2 cellular contexts compared by ENCODE assay signal in the genomic region with DNA sequence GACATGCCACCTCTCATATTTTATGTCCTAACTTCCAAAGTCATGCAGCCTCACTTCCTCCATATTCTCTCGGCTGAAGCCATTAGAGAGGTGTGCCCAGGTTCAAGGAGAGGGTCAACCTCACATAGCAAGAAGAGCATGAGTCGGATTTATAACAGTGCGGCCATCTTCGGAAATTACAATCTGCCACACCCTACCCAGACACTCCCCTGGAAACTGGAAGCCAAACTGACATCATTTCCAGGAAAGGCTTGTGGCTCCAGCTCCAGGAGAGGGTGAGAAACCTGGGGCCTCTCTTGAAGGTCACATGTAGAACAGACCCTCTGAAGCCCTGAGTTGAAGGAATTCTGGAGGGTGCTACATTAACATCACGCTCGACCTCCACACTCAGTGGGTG.
TF ChIP-seq lines count a peak whose summit lies in the region.

No MANE protein-coding gene starts in this region.

TF ChIP-seq in HEK293, 187 proteins besides CTCF, POLR2A, EP300 and RAD21 (continued from another document):
- TF ChIP-seq, protein P1, sequence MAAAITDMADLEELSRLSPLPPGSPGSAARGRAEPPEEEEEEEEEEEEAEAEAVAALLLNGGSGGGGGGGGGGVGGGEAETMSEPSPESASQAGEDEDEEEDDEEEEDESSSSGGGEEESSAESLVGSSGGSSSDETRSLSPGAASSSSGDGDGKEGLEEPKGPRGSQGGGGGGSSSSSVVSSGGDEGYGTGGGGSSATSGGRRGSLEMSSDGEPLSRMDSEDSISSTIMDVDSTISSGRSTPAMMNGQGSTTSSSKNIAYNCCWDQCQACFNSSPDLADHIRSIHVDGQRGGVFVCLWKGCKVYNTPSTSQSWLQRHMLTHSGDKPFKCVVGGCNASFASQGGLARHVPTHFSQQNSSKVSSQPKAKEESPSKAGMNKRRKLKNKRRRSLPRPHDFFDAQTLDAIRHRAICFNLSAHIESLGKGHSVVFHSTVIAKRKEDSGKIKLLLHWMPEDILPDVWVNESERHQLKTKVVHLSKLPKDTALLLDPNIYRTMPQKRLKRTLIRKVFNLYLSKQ (tag by site-specific recombination; IDR thresholded peaks at IDR 0.05; ENCODE audit: borderline replicate concordance), result no peak
- TF ChIP-seq ZNF629 (tag by site-specific recombination; IDR thresholded peaks at IDR 0.05), result no peak
- TF ChIP-seq, protein P2, sequence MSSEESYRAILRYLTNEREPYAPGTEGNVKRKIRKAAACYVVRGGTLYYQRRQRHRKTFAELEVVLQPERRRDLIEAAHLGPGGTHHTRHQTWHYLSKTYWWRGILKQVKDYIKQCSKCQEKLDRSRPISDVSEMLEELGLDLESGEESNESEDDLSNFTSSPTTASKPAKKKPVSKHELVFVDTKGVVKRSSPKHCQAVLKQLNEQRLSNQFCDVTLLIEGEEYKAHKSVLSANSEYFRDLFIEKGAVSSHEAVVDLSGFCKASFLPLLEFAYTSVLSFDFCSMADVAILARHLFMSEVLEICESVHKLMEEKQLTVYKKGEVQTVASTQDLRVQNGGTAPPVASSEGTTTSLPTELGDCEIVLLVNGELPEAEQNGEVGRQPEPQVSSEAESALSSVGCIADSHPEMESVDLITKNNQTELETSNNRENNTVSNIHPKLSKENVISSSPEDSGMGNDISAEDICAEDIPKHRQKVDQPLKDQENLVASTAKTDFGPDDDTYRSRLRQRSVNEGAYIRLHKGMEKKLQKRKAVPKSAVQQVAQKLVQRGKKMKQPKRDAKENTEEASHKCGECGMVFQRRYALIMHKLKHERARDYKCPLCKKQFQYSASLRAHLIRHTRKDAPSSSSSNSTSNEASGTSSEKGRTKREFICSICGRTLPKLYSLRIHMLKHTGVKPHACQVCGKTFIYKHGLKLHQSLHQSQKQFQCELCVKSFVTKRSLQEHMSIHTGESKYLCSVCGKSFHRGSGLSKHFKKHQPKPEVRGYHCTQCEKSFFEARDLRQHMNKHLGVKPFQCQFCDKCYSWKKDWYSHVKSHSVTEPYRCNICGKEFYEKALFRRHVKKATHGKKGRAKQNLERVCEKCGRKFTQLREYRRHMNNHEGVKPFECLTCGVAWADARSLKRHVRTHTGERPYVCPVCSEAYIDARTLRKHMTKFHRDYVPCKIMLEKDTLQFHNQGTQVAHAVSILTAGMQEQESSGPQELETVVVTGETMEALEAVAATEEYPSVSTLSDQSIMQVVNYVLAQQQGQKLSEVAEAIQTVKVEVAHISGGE (tag by site-specific recombination; conservative IDR thresholded peaks at IDR 0.05; ENCODE audit: low read depth), result peak; percentile 27; the same call in 1 of the 2 replicates
- TF ChIP-seq YY2 (tag by site-specific recombination; IDR thresholded peaks at IDR 0.05), result peak; percentile 78
- peak; percentile 42 for TF ChIP-seq KLF1 (tag by site-specific recombination; IDR thresholded peaks at IDR 0.05)
- TF ChIP-seq ZFP69B (tag by site-specific recombination; IDR thresholded peaks at IDR 0.05), result no peak
- TF ChIP-seq, protein P3, sequence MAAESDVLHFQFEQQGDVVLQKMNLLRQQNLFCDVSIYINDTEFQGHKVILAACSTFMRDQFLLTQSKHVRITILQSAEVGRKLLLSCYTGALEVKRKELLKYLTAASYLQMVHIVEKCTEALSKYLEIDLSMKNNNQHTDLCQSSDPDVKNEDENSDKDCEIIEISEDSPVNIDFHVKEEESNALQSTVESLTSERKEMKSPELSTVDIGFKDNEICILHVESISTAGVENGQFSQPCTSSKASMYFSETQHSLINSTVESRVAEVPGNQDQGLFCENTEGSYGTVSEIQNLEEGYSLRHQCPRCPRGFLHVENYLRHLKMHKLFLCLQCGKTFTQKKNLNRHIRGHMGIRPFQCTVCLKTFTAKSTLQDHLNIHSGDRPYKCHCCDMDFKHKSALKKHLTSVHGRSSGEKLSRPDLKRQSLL (tag by site-specific recombination; IDR thresholded peaks at IDR 0.05), result peak; percentile 79
- TF ChIP-seq MZF1 (tag by site-specific recombination; IDR thresholded peaks at IDR 0.05; ENCODE audit: borderline replicate concordance), result no peak
- TF ChIP-seq ZNF274 (IDR thresholded peaks at IDR 0.05; ENCODE audit: low read length), result no peak
- TF ChIP-seq ZNF274 (tag by site-specific recombination; IDR thresholded peaks at IDR 0.05; ENCODE audit: borderline replicate concordance), result no peak
- TF ChIP-seq ZNF112 (tag by site-specific recombination; IDR thresholded peaks at IDR 0.05), result no peak
- peak; percentile 80 for TF ChIP-seq KLF10 (tag by site-specific recombination; IDR thresholded peaks at IDR 0.05)
- TF ChIP-seq, protein P4, sequence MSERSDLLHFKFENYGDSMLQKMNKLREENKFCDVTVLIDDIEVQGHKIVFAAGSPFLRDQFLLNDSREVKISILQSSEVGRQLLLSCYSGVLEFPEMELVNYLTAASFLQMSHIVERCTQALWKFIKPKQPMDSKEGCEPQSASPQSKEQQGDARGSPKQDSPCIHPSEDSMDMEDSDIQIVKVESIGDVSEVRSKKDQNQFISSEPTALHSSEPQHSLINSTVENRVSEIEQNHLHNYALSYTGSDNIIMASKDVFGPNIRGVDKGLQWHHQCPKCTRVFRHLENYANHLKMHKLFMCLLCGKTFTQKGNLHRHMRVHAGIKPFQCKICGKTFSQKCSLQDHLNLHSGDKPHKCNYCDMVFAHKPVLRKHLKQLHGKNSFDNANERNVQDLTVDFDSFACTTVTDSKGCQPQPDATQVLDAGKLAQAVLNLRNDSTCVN (tag by site-specific recombination; optimal IDR thresholded peaks at IDR 0.05), result peak; percentile 7

TF ChIP-seq in H1, 55 proteins besides CTCF, POLR2A, EP300 and RAD21 (continued from another document):
- TF ChIP-seq HDAC6 (IDR thresholded peaks at IDR 0.05; ENCODE audit: low read depth, low read length), result no peak
- no peak for TF ChIP-seq NRF1 (IDR thresholded peaks at IDR 0.05; ENCODE audit: low read depth, low read length)
